27 cellular contexts compared by ENCODE assay signal in genomic region chr9:121694582-121694981, GRCh38. TPM values are rescaled to one million over a fixed set of nuclear protein-coding genes. Genes with fewer than 3 reads are reported as not detected.
"Had no signal": no experiment of that assay in that cellular context is flagged by ENCODE, and none has a peak within 500 bp of the region (broad histone marks: within the 10 kb centered on the region; RNA-seq: fewer than 3 reads in every experiment).

No MANE protein-coding gene starts in this region.

- H3K4me3 ChIP-seq: K562, SJCRH30, SK-N-MC had no signal

- H3K9me3 ChIP-seq: SJCRH30 had no signal

- DNase-seq: activated CD4-positive, alpha-beta T cell treated with anti-CD3 and anti-CD28 coated beads for 1 hour; activated CD4-positive, alpha-beta T cell treated with anti-CD3 and anti-CD28 coated beads for 48 hours; activated CD4-positive, alpha-beta T cell treated with anti-CD3 and anti-CD28 coated beads, Interleukin-2, amount 50 U/mL, for 4 hours; activated CD4-positive, CD25-positive, alpha-beta regulatory T cell; activated CD8-positive, alpha-beta T cell treated with anti-CD3 and anti-CD28 coated beads for 36 hours; activated naive CD4-positive, alpha-beta T cell treated with anti-CD3 and anti-CD28 coated beads, Interleukin-2, amount 10 ng/mL, durations not matched to agents 7 days and 5 days; activated naive CD8-positive, alpha-beta T cell treated with anti-CD3 and anti-CD28 coated beads, Interleukin-2, amount 50 U/mL, for 24 hours; activated T-cell treated with anti-CD3 and anti-CD28 coated beads for 4 hours; activated T-cell treated with anti-CD3 and anti-CD28 coated beads, Interleukin-2, amount 50 U/mL, for 4 hours; NCI-H1092 treated with DMSO at 0.1 percent for 48 hours; NCI-H146; NCI-H187; NCI-H2029 treated with DMSO at 0.1 percent for 48 hours; NCI-H2107; NCI-H2171; NCI-H510A treated with DMSO at 0.1 percent for 48 hours; NCI-H526 treated with DMSO at 0.1 percent for 48 hours; NK-92 treated with Interleukin-12 subunit alpha and Interleukin-12 subunit beta, amount 100 ng/mL, for 24 hours; OCI-M1; SHP77; SJCRH30; T1000; WERI-Rb-1 had no signal

- H3K27me3 ChIP-seq: SJCRH30 had no signal

- H3K27ac ChIP-seq: SJCRH30, SK-N-MC, WERI-Rb-1 had no signal

- H3K36me3 ChIP-seq: SJCRH30, WERI-Rb-1 had no signal

RNA-seq across cellular contexts. Expression of gene DAB2IP, which starts 43.1 kb away (rescaled TPM):
- total RNA-seq: activated T-helper 1 cell treated with anti-CD3 and anti-CD28 coated beads, Interleukin-12 subunit alpha, Interleukin-12 subunit beta, Interleukin-2, Interleukin-4 antibody, amounts not matched to agents 30 ng/mL and 10 ng/mL and 1 ng/mL, durations not matched to agents 14 hours and 24 hours and 36 hours; T-helper 2 cell treated with Interferon-gamma antibody and Interleukin-4, amounts not matched to agents 100 ng/mL and 5 ng/mL, for 36 hours had no signal
